1 cellular context compared by ENCODE assay signal in genomic region chr13:36163809-36164308, GRCh38.
TF ChIP-seq lines count a peak whose summit lies in the region.

No MANE protein-coding gene starts in this region.

TF ChIP-seq in H1, 55 proteins besides CTCF, POLR2A, EP300 and RAD21 (continued from another document):
- TF ChIP-seq ZNF274 (IDR thresholded peaks at IDR 0.05; ENCODE audit: borderline replicate concordance, extremely low read depth, low read length) (no peak), EGR1 (IDR thresholded peaks at IDR 0.05; ENCODE audit: borderline replicate concordance, low read depth, low read length) (no peak), HDAC6 (IDR thresholded peaks at IDR 0.05; ENCODE audit: low read depth, low read length) (no peak), RXRA (IDR thresholded peaks at IDR 0.05; ENCODE audit: insufficient read depth, low read depth, low read length) (no peak), MAX (IDR thresholded peaks at IDR 0.05) (no peak), RNF2 (IDR thresholded peaks at IDR 0.05; ENCODE audit: borderline replicate concordance, low read depth, low read length, missing control alignments, poor library complexity, severe bottlenecking) (no peak), USF2 (IDR thresholded peaks at IDR 0.05; ENCODE audit: low read length) (no peak), SP4 (IDR thresholded peaks at IDR 0.05; ENCODE audit: low read length) (no peak), JUN (IDR thresholded peaks at IDR 0.05; ENCODE audit: low read depth, low read length) (no peak), SUZ12 (IDR thresholded peaks at IDR 0.05; ENCODE audit: low read length) (no peak), KDM5A (IDR thresholded peaks at IDR 0.05; ENCODE audit: low read length) (no peak)
